16 cellular contexts compared by ENCODE assay signal in genomic region chr4:13919021-13919441, GRCh38.
DNase-seq lines count a peak whose midpoint lies in the region; ATAC-seq and TF ChIP-seq lines count a peak whose summit lies in the region.
"Had no signal": no experiment of that assay in that cellular context is flagged by ENCODE, and none has a peak within 500 bp of the region (broad histone marks: within the 10 kb centered on the region; RNA-seq: fewer than 3 reads in every experiment).

No MANE protein-coding gene starts in this region.

- H3K9me3 Mint-ChIP-seq in endothelial cell (ENCODE audit: unreplicated experiment) = no peaks in the 10 kb centered on the region

- H3K4me3 Mint-ChIP-seq in endothelial cell (ENCODE audit: unreplicated experiment) = no peak overlapping the region

- no peak overlapping the region for H3K27ac ChIP-seq in RWPE1
- H3K27ac ChIP-seq: ascending aorta, pancreas had no signal

- CTCF ChIA-PET in RWPE1 (lab: Yijun Ruan, JAX) = no interaction called here

- no peak overlapping the region for H3K4me3 ChIP-seq in choroid plexus epithelial cell (ENCODE audit: low read depth, low read length)
- H3K4me3 ChIP-seq: ascending aorta, pancreas had no signal

- POLR2A ChIA-PET in RWPE1 (lab: Yijun Ruan, JAX; ENCODE audit: low non-redundant PET) = no interaction called here

- DNase-seq in Right ventricle myocardium inferior (ENCODE audit: missing footprints) (no peak), cardiac septum (ENCODE audit: low spot score) (no peak), choroid plexus epithelial cell (ENCODE audit: low read depth) (peak; percentile 90), middle frontal gyrus (ENCODE audit: extremely low spot score, low spot score) (peak; percentile 11), endothelial cell (ENCODE audit: low spot score) (no peak), NCI-H2081 treated with DMSO at 0.1 percent for 48 hours (lab: John Stamatoyannopoulos, UW) (no peak), RWPE1 (ENCODE audit: low spot score) (no peak)
- DNase-seq: 8988T; activated T-cell treated with anti-CD3 and anti-CD28 coated beads, Interleukin-2, amount 50 U/mL, for 1 hour; DMS79 treated with DMSO at 0.1 percent for 48 hours; NCI-H526; pancreas; substantia nigra had no signal

- ATAC-seq in Right ventricle myocardium inferior (peak; percentile 71), HG03108 (IDR thresholded peaks at IDR 0.05; ENCODE audit: unreplicated experiment) (no peak)
- ATAC-seq: left lobe of liver had no signal

- H3K27ac Mint-ChIP-seq in endothelial cell (ENCODE audit: unreplicated experiment) = no peak overlapping the region

- intact Hi-C loops in Right ventricle myocardium inferior (cut with DNase I) = no loop called here
- intact Hi-C loops in cardiac septum (cut with DNase I) = no loop called here

- no peaks in the 10 kb centered on the region for H3K36me3 Mint-ChIP-seq in endothelial cell (ENCODE audit: low read depth, unreplicated experiment)

- TF ChIP-seq CTCF in choroid plexus epithelial cell (conservative IDR thresholded peaks at IDR 0.05; ENCODE audit: low read depth, low read length) = no peak
- no peak for TF ChIP-seq CTCF in endothelial cell (IDR thresholded peaks at IDR 0.05; ENCODE audit: unreplicated experiment)
- TF ChIP-seq CTCF in RWPE1 (conservative IDR thresholded peaks at IDR 0.05; ENCODE audit: low read depth) = no peak

- peaks cover 4% of the 10 kb centered on the region for H3K27me3 Mint-ChIP-seq in endothelial cell (ENCODE audit: unreplicated experiment)

- peaks cover 15% of the 10 kb centered on the region for H3K4me1 Mint-ChIP-seq in endothelial cell (ENCODE audit: unreplicated experiment)

Comparison
In these comparisons a context has a peak if more than half of its experiments do, and no peak if none do; other contexts are left out.
1. DNase-seq: peak in choroid plexus epithelial cell (single experiment) and middle frontal gyrus (single experiment); none in Right ventricle myocardium inferior (single experiment), cardiac septum (single experiment), endothelial cell (single experiment), NCI-H2081 treated with DMSO at 0.1 percent for 48 hours (single experiment) and RWPE1 (single experiment).